ENCODE assay signal across 12 cellular contexts in the genomic region with DNA sequence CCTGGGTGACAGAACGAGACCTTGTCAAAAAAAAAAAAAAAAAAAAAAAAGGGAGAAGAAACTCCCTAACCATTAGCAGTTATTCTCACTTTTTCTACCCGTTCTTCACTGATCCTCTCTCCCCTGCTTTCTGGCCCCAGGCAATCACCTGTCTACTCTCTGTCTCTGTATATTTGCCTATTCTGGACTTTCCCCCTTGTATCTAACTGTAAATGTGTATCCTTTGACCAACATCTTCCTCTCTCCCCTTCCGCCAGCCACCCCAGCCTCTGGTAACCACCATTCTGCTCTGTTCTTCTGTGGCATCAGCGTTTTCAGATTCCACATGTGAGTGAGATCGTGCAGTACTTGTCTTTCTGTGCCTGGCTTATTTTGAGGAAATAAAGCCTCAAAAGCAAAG. TPM values are rescaled to one million over a fixed set of nuclear protein-coding genes. Genes with fewer than 3 reads are reported as not detected.
DNase-seq lines count a peak whose midpoint lies in the region; ATAC-seq and TF ChIP-seq lines count a peak whose summit lies in the region.
"Had no signal": no experiment of that assay in that cellular context is flagged by ENCODE, and none has a peak within 500 bp of the region (broad histone marks: within the 10 kb centered on the region; RNA-seq: fewer than 3 reads in every experiment).

No MANE protein-coding gene starts in this region.

- H4K12ac ChIP-seq in trophoblast cell (ENCODE audit: low read depth, low read length) = no peak overlapping the region

- POLR2A ChIA-PET in OCI-LY7 (lab: Charles Lee) = no interaction called here

- H3K9me3 Mint-ChIP-seq in activated CD4-positive, alpha-beta T cell treated with anti-CD3 and anti-CD28 coated beads, Interleukin-2, amount 10 ng/mL, durations not matched to agents 24 days and 14 days = no peaks in the 10 kb centered on the region

- no peak overlapping the region for H3K23ac ChIP-seq in trophoblast cell (ENCODE audit: low read length)

- BruUV-seq in OCI-LY7 (replicated peaks; lab: Mats Ljungman, UMichigan) = no TSS peak

- H4K20me1 ChIP-seq in MM.1S (ENCODE audit: insufficient read depth, low read length) = peaks cover 7% of the 10 kb centered on the region; the same call in 1 of the 2 replicates
- H4K20me1 ChIP-seq in OCI-LY7 (ENCODE audit: insufficient read depth, low read length) = no peaks in the 10 kb centered on the region

- no peaks in the 10 kb centered on the region for H3K9me3 ChIP-seq in MM.1S (replicated peaks; ENCODE audit: insufficient read depth, low read length)
- H3K9me3 ChIP-seq in trophoblast cell (ENCODE audit: insufficient read depth, low read depth, low read length) = no peaks in the 10 kb centered on the region
- peaks cover 9% of the 10 kb centered on the region; the same call in 1 of the 2 replicates for H3K9me3 ChIP-seq in OCI-LY7 (ENCODE audit: low read length)

- H3K4me2 ChIP-seq in MM.1S (ENCODE audit: low read depth, low read length) (peak overlapping the region; percentile 31; the same call in 1 of the 2 replicates), trophoblast cell (ENCODE audit: low read length) (no peak overlapping the region), OCI-LY7 (ENCODE audit: low read length) (no peak overlapping the region)

- H3K27ac ChIP-seq in MM.1S (ENCODE audit: low read length) = peak overlapping the region; percentile 43; the same call in 1 of the 2 replicates
- no peak overlapping the region for H3K27ac ChIP-seq in trophoblast cell (ENCODE audit: low read depth, low read length)
- no peak overlapping the region for H3K27ac ChIP-seq in OCI-LY7 (ENCODE audit: low read depth, low read length, poor library complexity, severe bottlenecking)

- CTCF ChIA-PET in OCI-LY7 (lab: Charles Lee; ENCODE audit: unreplicated experiment) = no interaction called here

- H3K4ac ChIP-seq in trophoblast cell (ENCODE audit: low read depth, low read length) = peak overlapping the region; percentile 12

- H2BK120ac ChIP-seq in trophoblast cell (ENCODE audit: insufficient read depth, low read length, poor library complexity) = no peak overlapping the region

- peaks cover 3% of the 10 kb centered on the region for H3K27me3 Mint-ChIP-seq in activated CD4-positive, alpha-beta T cell treated with anti-CD3 and anti-CD28 coated beads, Interleukin-2, amount 10 ng/mL, durations not matched to agents 24 days and 14 days

- H3K4me3 Mint-ChIP-seq in activated CD4-positive, alpha-beta T cell treated with anti-CD3 and anti-CD28 coated beads, Interleukin-2, amount 10 ng/mL, durations not matched to agents 24 days and 14 days = no peak overlapping the region

- H2AFZ ChIP-seq in MM.1S (ENCODE audit: low read length) = no peak overlapping the region
- no peak overlapping the region for H2AFZ ChIP-seq in trophoblast cell (ENCODE audit: insufficient read depth, low read length, poor library complexity)
- H2AFZ ChIP-seq in OCI-LY7 (ENCODE audit: low read length) = no peak overlapping the region

- no CpG with 5 or more reads among the region's 5 CpGs for WGBS in trophoblast cell (ENCODE audit: extremely low coverage, insufficient coverage, insufficient read length)

- H3K14ac ChIP-seq in trophoblast cell (ENCODE audit: low read length) = no peak overlapping the region

- H2BK5ac ChIP-seq in trophoblast cell (ENCODE audit: low read depth, low read length, poor library complexity) = no peak overlapping the region

- H2BK12ac ChIP-seq in trophoblast cell (ENCODE audit: low read length) = no peak overlapping the region

- peak; percentile 70 for DNase-seq in MM.1S
- DNase-seq in trophoblast cell = peak in 1 of 2 donors; percentile 43
- DNase-seq in HCEC 1CT = no peak
- no peak for DNase-seq in OCI-LY7 (ENCODE audit: low spot score)
- no peak for DNase-seq in activated CD4-positive, alpha-beta T cell treated with anti-CD3 and anti-CD28 coated beads, Interleukin-2, amount 10 ng/mL, durations not matched to agents 24 days and 14 days
- DNase-seq in activated CD8-positive, alpha-beta memory T cell treated with anti-CD3 and anti-CD28 coated beads, Interleukin-2, amount 50 U/mL, for 4 hours = no peak
- DNase-seq: activated CD4-positive, CD25-positive, alpha-beta regulatory T cell treated with anti-CD3 and anti-CD28 coated beads, Interleukin-2, amount 50 U/mL, for 72 hours; Calu3; heart right ventricle; NCI-H446 treated with DMSO at 0.1 percent for 48 hours had no signal

- H3K79me2 ChIP-seq in MM.1S (ENCODE audit: low read length) (peaks cover 88% of the 10 kb centered on the region), trophoblast cell (ENCODE audit: control insufficient read depth, insufficient read depth, low read length, poor library complexity) (peaks cover 12% of the 10 kb centered on the region), OCI-LY7 (ENCODE audit: insufficient read depth, low read depth, low read length) (no peaks in the 10 kb centered on the region)

- H3K9me2 ChIP-seq in MM.1S (replicated peaks; ENCODE audit: insufficient read depth, low read length) = no peaks in the 10 kb centered on the region
- H3K9me2 ChIP-seq in OCI-LY7 (ENCODE audit: insufficient read depth, low read length) = no peaks in the 10 kb centered on the region

- no peak overlapping the region for H3K18ac ChIP-seq in trophoblast cell (ENCODE audit: low read length)

- H3K4me1 Mint-ChIP-seq in activated CD4-positive, alpha-beta T cell treated with anti-CD3 and anti-CD28 coated beads, Interleukin-2, amount 10 ng/mL, durations not matched to agents 24 days and 14 days = peaks cover 14% of the 10 kb centered on the region

- H3K36me3 ChIP-seq in MM.1S (replicated peaks; ENCODE audit: insufficient read depth, low read length) (no peaks in the 10 kb centered on the region), trophoblast cell (ENCODE audit: control insufficient read depth in 1 of 2, insufficient read depth in 2 of 2, low read length in 2 of 2) (no peaks in the 10 kb centered on the region), OCI-LY7 (ENCODE audit: insufficient read depth, low read length) (no peaks in the 10 kb centered on the region)

- intact Hi-C loops in OCI-LY7 (cut with micrococcal nuclease; ENCODE audit: unreplicated experiment) = no loop called here
- intact Hi-C loops in activated CD4-positive, alpha-beta T cell treated with anti-CD3 and anti-CD28 coated beads, Interleukin-2, amount 10 ng/mL, durations not matched to agents 24 days and 14 days (cut with micrococcal nuclease) = no loop called here

- TF ChIP-seq CTCF in MM.1S (IDR thresholded peaks at IDR 0.05; ENCODE audit: low read length) (no peak), OCI-LY7 (conservative IDR thresholded peaks at IDR 0.05; ENCODE audit: low read length) (no peak)

- no peaks in the 10 kb centered on the region for H3K79me1 ChIP-seq in trophoblast cell (ENCODE audit: low read length)

- H3K4me3 ChIP-seq in MM.1S (ENCODE audit: low read length) (no peak overlapping the region), trophoblast cell (ENCODE audit: low read depth, low read length) (no peak overlapping the region), OCI-LY7 (ENCODE audit: low read depth, low read length, poor library complexity, severe bottlenecking) (no peak overlapping the region)
- H3K4me3 ChIP-seq: heart right ventricle had no signal

- H3K9ac ChIP-seq in MM.1S (ENCODE audit: low read length) (no peak overlapping the region), trophoblast cell (ENCODE audit: low read length) (no peak overlapping the region)

- H3F3A ChIP-seq in MM.1S (ENCODE audit: insufficient read depth, low read length) = peaks cover 14% of the 10 kb centered on the region; the same call in 1 of the 2 replicates

- peak; percentile 57 for ATAC-seq in GM19025 (IDR thresholded peaks at IDR 0.05; ENCODE audit: low read depth, unreplicated experiment)
- peak; percentile 74 for ATAC-seq in HG02623 (IDR thresholded peaks at IDR 0.05; ENCODE audit: unreplicated experiment)

- H4K8ac ChIP-seq in trophoblast cell (ENCODE audit: low read depth, low read length) = no peak overlapping the region

- peaks cover 2% of the 10 kb centered on the region for H3K36me3 Mint-ChIP-seq in activated CD4-positive, alpha-beta T cell treated with anti-CD3 and anti-CD28 coated beads, Interleukin-2, amount 10 ng/mL, durations not matched to agents 24 days and 14 days (ENCODE audit: low read depth)

- H3K27me3 ChIP-seq in MM.1S (replicated peaks; ENCODE audit: insufficient read depth, low read length) (no peaks in the 10 kb centered on the region), trophoblast cell (ENCODE audit: insufficient read depth, low read length) (no peaks in the 10 kb centered on the region)
- H3K27me3 ChIP-seq: heart right ventricle had no signal

- no peak overlapping the region for H3K27ac Mint-ChIP-seq in activated CD4-positive, alpha-beta T cell treated with anti-CD3 and anti-CD28 coated beads, Interleukin-2, amount 10 ng/mL, durations not matched to agents 24 days and 14 days

- peaks cover 9% of the 10 kb centered on the region for H3K4me1 ChIP-seq in MM.1S (ENCODE audit: low read length)
- no peaks in the 10 kb centered on the region for H3K4me1 ChIP-seq in trophoblast cell (ENCODE audit: control insufficient read depth in 1 of 2, insufficient read depth in 2 of 2, low read length in 2 of 2)
- H3K4me1 ChIP-seq in OCI-LY7 (ENCODE audit: insufficient read depth, low read length, poor library complexity, severe bottlenecking) = no peaks in the 10 kb centered on the region

- H4K91ac ChIP-seq in trophoblast cell (ENCODE audit: low read depth, low read length) = no peak overlapping the region

- H2AK5ac ChIP-seq in trophoblast cell (ENCODE audit: low read length) = no peak overlapping the region

RNA-seq across cellular contexts. Expression of gene CYFIP1, which starts 6.9 kb away (rescaled TPM):
- 58.6 and 59.7 TPM in 2 replicates for polyA plus RNA-seq in trophoblast cell (2013)
- total RNA-seq in OCI-LY7 (2014; rRNA removed; shearing (Covaris generic)) = 0.98 and 3.6 TPM in 2 replicates
- total RNA-seq in OCI-LY7 (2022) = 0.87 and 1.3 TPM in 2 replicates
- 56.7 and 60.8 TPM in 2 replicates for total RNA-seq in activated CD4-positive, alpha-beta T cell treated with anti-CD3 and anti-CD28 coated beads, Interleukin-2, amount 10 ng/mL, durations not matched to agents 24 days and 14 days

Comparison
In these comparisons a context has a peak if more than half of its experiments do, and no peak if none do; other contexts are left out.
1. RNA of gene CYFIP1, which starts 6.9 kb away (total RNA-seq): 56.7 to 60.8 TPM in activated CD4-positive, alpha-beta T cell treated with anti-CD3 and anti-CD28 coated beads, Interleukin-2, amount 10 ng/mL, durations not matched to agents 24 days and 14 days; 0.87 to 3.6 TPM in OCI-LY7; every median in the first group is over 10 times any median in the second.